15 cellular contexts compared by ENCODE assay signal in the genomic region with DNA sequence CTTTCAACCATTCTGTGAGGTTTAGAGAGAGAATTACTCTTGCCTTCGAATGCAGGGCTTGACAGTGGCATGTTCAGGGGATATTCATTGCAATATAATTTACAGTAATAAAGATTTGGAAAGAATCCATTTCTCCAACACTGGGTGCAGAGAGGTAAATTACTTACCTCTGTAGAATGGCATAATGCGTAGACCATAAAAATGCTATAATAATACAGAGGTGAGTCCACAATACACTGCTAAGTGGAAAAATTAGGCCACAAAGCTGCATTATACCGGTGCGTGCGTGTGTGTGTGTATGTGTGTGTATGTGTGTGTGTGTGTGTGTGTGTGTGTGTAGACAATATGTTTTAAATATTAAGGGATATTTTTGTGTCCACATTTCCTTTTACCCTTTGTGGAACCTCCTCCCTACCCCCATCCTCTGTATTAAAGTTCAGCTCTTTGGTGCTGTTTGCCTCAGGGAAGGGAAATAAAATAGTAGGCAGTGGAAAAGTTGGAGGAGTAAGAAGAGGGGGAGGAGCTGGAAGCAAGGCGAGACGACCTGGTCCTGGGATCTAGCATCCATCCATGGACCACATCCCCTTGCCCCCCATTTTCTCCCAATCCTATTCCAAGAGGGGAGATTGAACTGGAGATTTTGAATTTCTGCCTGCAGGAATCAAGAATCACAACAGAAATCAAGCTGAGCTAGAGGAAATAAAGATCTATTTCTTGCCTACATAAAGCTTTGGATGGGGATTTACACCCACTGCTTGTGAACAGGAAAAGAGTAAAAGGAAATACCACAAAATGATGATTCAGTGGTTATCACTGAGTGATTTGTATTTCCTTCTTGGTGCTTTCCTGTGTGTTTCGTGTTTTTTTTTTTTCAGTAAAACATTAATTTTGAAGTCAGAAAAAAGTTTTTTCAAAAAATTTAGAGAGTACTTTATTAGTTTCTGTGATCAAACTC.
DNase-seq lines count a peak whose midpoint lies in the region; ATAC-seq, FAIRE-seq and TF ChIP-seq lines count a peak whose summit lies in the region.
"Had no signal": no experiment of that assay in that cellular context is flagged by ENCODE, and none has a peak within 500 bp of the region (broad histone marks: within the 10 kb centered on the region; RNA-seq: fewer than 3 reads in every experiment).

No MANE protein-coding gene starts in this region.

- no peak overlapping the region for H3K4me3 Mint-ChIP-seq in activated CD8-positive, alpha-beta memory T cell treated with anti-CD3 and anti-CD28 coated beads, Interleukin-2, amount 10 ng/mL, durations not matched to agents 7 days and 5 days
- peak overlapping the region; percentile 9 for H3K4me3 Mint-ChIP-seq in stimulated activated effector memory CD8-positive, alpha-beta T cell treated with anti-CD3 and anti-CD28 coated beads, Interleukin-12 subunit alpha, Interleukin-12 subunit beta, amount 100 ng/mL, for 72 hours

- no peak for DNase-seq in activated CD8-positive, alpha-beta memory T cell treated with anti-CD3 and anti-CD28 coated beads, Interleukin-2, amount 10 ng/mL, durations not matched to agents 7 days and 5 days
- DNase-seq in activated CD8-positive, alpha-beta memory T cell treated with anti-CD3 and anti-CD28 coated beads for 24 hours, result no peak
- DNase-seq in RWPE2 (ENCODE audit: low spot score), result no peak
- DNase-seq in endothelial cell of umbilical vein (ENCODE audit: low read depth, low spot score), result peak; percentile 61
- DNase-seq in stimulated activated effector memory CD8-positive, alpha-beta T cell treated with anti-CD3 and anti-CD28 coated beads, Interleukin-12 subunit alpha, Interleukin-12 subunit beta, amount 100 ng/mL, for 72 hours (ENCODE audit: low spot score in 2 of 2), result no peak
- DNase-seq in retina, result no peak
- no peak for DNase-seq in dorsolateral prefrontal cortex
- no peak for DNase-seq in NCI-H1105 (lab: John Stamatoyannopoulos, UW)
- DNase-seq: adrenal gland, NCI-H1417, NCI-H510A, T1000 had no signal

- FAIRE-seq in endothelial cell of umbilical vein (lab: Jason Lieb, UNC), result peak; percentile 97
- FAIRE-seq: A549 had no signal

- TF ChIP-seq POLR2A in endothelial cell of umbilical vein (IDR thresholded peaks at IDR 0.05; ENCODE audit: low read depth, low read length), result no peak

- peak overlapping the region; percentile 73 for H3K4me2 ChIP-seq in endothelial cell of umbilical vein (ENCODE audit: insufficient read depth, low read length)
- H3K4me2 ChIP-seq: A549 had no signal

- H3K9me3 ChIP-seq in RWPE2 (ENCODE audit: severe bottlenecking) (no peaks in the 10 kb centered on the region), endothelial cell of umbilical vein (replicated peaks; ENCODE audit: control insufficient read depth, insufficient read depth, low read length) (no peaks in the 10 kb centered on the region)
- H3K9me3 ChIP-seq: adrenal gland, thoracic aorta had no signal

- dilution Hi-C loops in endothelial cell of umbilical vein (cut with MboI; ENCODE audit: extremely low pct_ligation_motif_present, low sequenced_read_pairs), result no loop called here

- H3K4me3 ChIP-seq in RWPE2 (ENCODE audit: severe bottlenecking), result no peak overlapping the region
- no peak overlapping the region for H3K4me3 ChIP-seq in endothelial cell of umbilical vein (replicated peaks in 1 of 3; ENCODE audit: insufficient read depth in 1 of 3, low read depth in 1 of 3, low read length in 3 of 3)
- no peak overlapping the region for H3K4me3 ChIP-seq in dorsolateral prefrontal cortex
- H3K4me3 ChIP-seq: A549, adrenal gland, coronary artery, thoracic aorta had no signal

- H4K20me1 ChIP-seq in endothelial cell of umbilical vein (replicated peaks; ENCODE audit: control insufficient read depth, extremely low read depth, insufficient read depth, low read length), result no peaks in the 10 kb centered on the region

- ATAC-seq in activated CD8-positive, alpha-beta memory T cell treated with anti-CD3 and anti-CD28 coated beads, Interleukin-2, amount 10 ng/mL, durations not matched to agents 7 days and 5 days, result peak; percentile 78
- no peak for ATAC-seq in RWPE2 (ENCODE audit: low read depth)
- peak; percentile 70 for ATAC-seq in stimulated activated effector memory CD8-positive, alpha-beta T cell treated with anti-CD3 and anti-CD28 coated beads, Interleukin-12 subunit alpha, Interleukin-12 subunit beta, amount 100 ng/mL, for 72 hours
- ATAC-seq: A549 had no signal

- TF ChIP-seq CTCF in RWPE2 (IDR thresholded peaks at IDR 0.05; ENCODE audit: poor library complexity, severe bottlenecking), result no peak
- no peak for TF ChIP-seq CTCF in endothelial cell of umbilical vein (IDR thresholded peaks at IDR 0.05; ENCODE audit: extremely low read depth in 1 of 2, insufficient read depth in 1 of 2, low read depth in 1 of 2, low read length in 2 of 2)
- no peak for TF ChIP-seq CTCF in dorsolateral prefrontal cortex (IDR thresholded peaks at IDR 0.05 in 54 of 56, conservative IDR thresholded peaks at IDR 0.05 in 2 of 56; ENCODE audit: low read depth in 1 of 56, partially characterized antibody in 56 of 56)

- H2AFZ ChIP-seq in endothelial cell of umbilical vein (ENCODE audit: low read depth, low read length), result peak overlapping the region; percentile 15

- no peaks in the 10 kb centered on the region for H3K27me3 ChIP-seq in RWPE2 (ENCODE audit: insufficient read depth, poor library complexity, severe bottlenecking)
- H3K27me3 ChIP-seq in endothelial cell of umbilical vein (ENCODE audit: control insufficient read depth in 2 of 2, insufficient read depth in 2 of 2, low read length in 2 of 2), result no peaks in the 10 kb centered on the region
- H3K27me3 ChIP-seq in dorsolateral prefrontal cortex, result peaks cover 0 to 12% (median 0%) of the 10 kb centered on the region in 45 donors
- H3K27me3 ChIP-seq: adrenal gland had no signal

- H3K9me1 ChIP-seq in endothelial cell of umbilical vein (replicated peaks; ENCODE audit: control insufficient read depth, extremely low read depth, insufficient read depth, low read length), result no peaks in the 10 kb centered on the region

- peaks cover 8% of the 10 kb centered on the region for H3K4me1 ChIP-seq in RWPE2 (ENCODE audit: insufficient read depth, poor library complexity, severe bottlenecking)
- peaks cover 22% of the 10 kb centered on the region for H3K4me1 ChIP-seq in endothelial cell of umbilical vein (ENCODE audit: control insufficient read depth, extremely low read depth, insufficient read depth, low read length)
- H3K4me1 ChIP-seq: A549, adrenal gland had no signal

- H3K9ac ChIP-seq in endothelial cell of umbilical vein (replicated peaks; ENCODE audit: extremely low read depth, insufficient read depth, low read length), result no peak overlapping the region

- H3K36me3 ChIP-seq in RWPE2 (ENCODE audit: low read depth), result no peaks in the 10 kb centered on the region
- H3K36me3 ChIP-seq in endothelial cell of umbilical vein (ENCODE audit: control insufficient read depth in 2 of 2, extremely low read depth in 1 of 2, insufficient read depth in 2 of 2, low read length in 2 of 2), result no peaks in the 10 kb centered on the region
- H3K36me3 ChIP-seq: adrenal gland, thoracic aorta had no signal

- H3K27me3 Mint-ChIP-seq in activated CD8-positive, alpha-beta memory T cell treated with anti-CD3 and anti-CD28 coated beads, Interleukin-2, amount 10 ng/mL, durations not matched to agents 7 days and 5 days, result peaks cover 32% of the 10 kb centered on the region

- no peak overlapping the region for H3K27ac Mint-ChIP-seq in activated CD8-positive, alpha-beta memory T cell treated with anti-CD3 and anti-CD28 coated beads, Interleukin-2, amount 10 ng/mL, durations not matched to agents 7 days and 5 days
- no peak overlapping the region for H3K27ac Mint-ChIP-seq in stimulated activated effector memory CD8-positive, alpha-beta T cell treated with anti-CD3 and anti-CD28 coated beads, Interleukin-12 subunit alpha, Interleukin-12 subunit beta, amount 100 ng/mL, for 72 hours

- peaks cover 9% of the 10 kb centered on the region for H3K36me3 Mint-ChIP-seq in activated CD8-positive, alpha-beta memory T cell treated with anti-CD3 and anti-CD28 coated beads, Interleukin-2, amount 10 ng/mL, durations not matched to agents 7 days and 5 days
- no peaks in the 10 kb centered on the region for H3K36me3 Mint-ChIP-seq in stimulated activated effector memory CD8-positive, alpha-beta T cell treated with anti-CD3 and anti-CD28 coated beads, Interleukin-12 subunit alpha, Interleukin-12 subunit beta, amount 100 ng/mL, for 72 hours

- peak overlapping the region; percentile 9 for H3K27ac ChIP-seq in RWPE2 (ENCODE audit: poor library complexity, severe bottlenecking)
- peak overlapping the region; percentile 39 for H3K27ac ChIP-seq in endothelial cell of umbilical vein (ENCODE audit: insufficient read depth, low read depth, low read length)
- no peak overlapping the region for H3K27ac ChIP-seq in dorsolateral prefrontal cortex
- H3K27ac ChIP-seq: A549, adrenal gland, coronary artery, thoracic aorta had no signal

- CTCF ChIA-PET in activated CD8-positive, alpha-beta memory T cell treated with anti-CD3 and anti-CD28 coated beads, Interleukin-2, amount 10 ng/mL, durations not matched to agents 7 days and 5 days (lab: Charles Lee), result interaction anchor here (1.0 to 1.4 kb wide), 2 partner anchors 30 to 32 kb away, joined by 4 to 5 read pairs; no protein-coding TSS in a partner anchor
- CTCF ChIA-PET in endothelial cell of umbilical vein (lab: Charles Lee), result interaction anchor here (0.7 to 1.5 kb wide), 6 partner anchors 17 to 904 kb away, joined by 3 to 8 read pairs (median 4); no protein-coding TSS in a partner anchor

- POLR2A ChIA-PET in endothelial cell of umbilical vein (lab: Charles Lee), result interaction anchor here (0.7 kb wide), 1 partner anchor 748 kb away, joined by 5 read pairs; no protein-coding TSS in a partner anchor

- peaks cover 8% of the 10 kb centered on the region for H3K9me3 Mint-ChIP-seq in activated CD8-positive, alpha-beta memory T cell treated with anti-CD3 and anti-CD28 coated beads, Interleukin-2, amount 10 ng/mL, durations not matched to agents 7 days and 5 days (ENCODE audit: low read depth)
- peaks cover 3% of the 10 kb centered on the region for H3K9me3 Mint-ChIP-seq in stimulated activated effector memory CD8-positive, alpha-beta T cell treated with anti-CD3 and anti-CD28 coated beads, Interleukin-12 subunit alpha, Interleukin-12 subunit beta, amount 100 ng/mL, for 72 hours

- H3K79me2 ChIP-seq in endothelial cell of umbilical vein (ENCODE audit: control insufficient read depth, insufficient read depth, low read length), result no peaks in the 10 kb centered on the region

- peaks cover 30% of the 10 kb centered on the region for H3K4me1 Mint-ChIP-seq in activated CD8-positive, alpha-beta memory T cell treated with anti-CD3 and anti-CD28 coated beads, Interleukin-2, amount 10 ng/mL, durations not matched to agents 7 days and 5 days
- H3K4me1 Mint-ChIP-seq in stimulated activated effector memory CD8-positive, alpha-beta T cell treated with anti-CD3 and anti-CD28 coated beads, Interleukin-12 subunit alpha, Interleukin-12 subunit beta, amount 100 ng/mL, for 72 hours, result peaks cover 18% of the 10 kb centered on the region

- BruUV-seq in endothelial cell of umbilical vein (replicated peaks; lab: Mats Ljungman, UMichigan), result no TSS peak

- intact Hi-C loops in endothelial cell of umbilical vein (cut with micrococcal nuclease), result no loop called here
- intact Hi-C loops in dorsolateral prefrontal cortex (cut with DNase I), result no loop called here

TF ChIP-seq in endothelial cell of umbilical vein, 7 proteins besides CTCF, POLR2A, EP300 and RAD21 (continues in another document):
- no peak for TF ChIP-seq POLR2AphosphoS5 (IDR thresholded peaks at IDR 0.05; ENCODE audit: insufficient read depth, low read depth, low read length)

Comparison
In these comparisons a context has a peak if more than half of its experiments do, and no peak if none do; other contexts are left out.
1. H3K27ac ChIP-seq: peak in RWPE2 (single experiment) and endothelial cell of umbilical vein (single experiment); none in dorsolateral prefrontal cortex (0 of 59).